Comparison of ENCODE assay signal across 18 cellular contexts in the genomic region with DNA sequence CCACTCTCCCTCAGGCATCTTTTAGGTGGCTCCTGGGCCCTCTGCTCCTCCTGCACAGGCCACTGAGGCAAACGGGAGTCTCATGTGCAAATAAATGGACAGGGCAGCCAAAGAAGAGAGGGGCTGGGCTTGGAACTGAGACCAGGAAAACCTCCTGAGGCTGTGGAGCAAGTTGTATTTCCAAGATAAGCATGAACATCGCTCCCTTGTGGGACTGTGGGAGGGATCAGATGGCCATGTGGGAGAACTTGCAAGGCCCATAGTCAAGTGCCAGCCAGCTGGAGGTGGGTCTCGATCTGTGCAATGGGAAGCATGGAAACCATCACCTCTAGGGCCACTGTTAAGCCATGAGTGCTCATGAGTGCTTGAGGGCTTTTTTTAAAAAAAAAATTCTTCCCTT. TPM values are rescaled to one million over a fixed set of nuclear protein-coding genes. Genes with fewer than 3 reads are reported as not detected.
A peak's percentile ranks its signal among the peaks of the same experiment; 100 is the strongest.
DNase-seq lines count a peak whose midpoint lies in the region; ATAC-seq, FAIRE-seq and TF ChIP-seq lines count a peak whose summit lies in the region.
"Had no signal": no experiment of that assay in that cellular context is flagged by ENCODE, and none has a peak within 500 bp of the region (broad histone marks: within the 10 kb centered on the region; RNA-seq: fewer than 3 reads in every experiment).

No MANE protein-coding gene starts in this region.

- no peak overlapping the region for H3K14ac ChIP-seq in H1 (ENCODE audit: insufficient read length)

- H2BK120ac ChIP-seq in H1 (replicated peaks; ENCODE audit: low read depth, low read length), result no peak overlapping the region

- H4K5ac ChIP-seq in H1 (ENCODE audit: insufficient read length, low read depth, low read length), result no peak overlapping the region

- no peak overlapping the region for H4K91ac ChIP-seq in H1 (replicated peaks; ENCODE audit: insufficient read length, low read length)

- TF ChIP-seq EP300 in H1 (IDR thresholded peaks at IDR 0.05; ENCODE audit: borderline replicate concordance in 1 of 2, low read depth in 2 of 2, low read length in 2 of 2), result no peak

- no peak overlapping the region for H3K56ac ChIP-seq in H1 (replicated peaks; ENCODE audit: insufficient read length, low read depth, low read length)

- TF ChIP-seq CTCF in right atrium auricular region (IDR thresholded peaks at IDR 0.05) (no peak), OCI-LY1 (IDR thresholded peaks at IDR 0.05; ENCODE audit: low read length) (no peak), H1 (IDR thresholded peaks at IDR 0.05; ENCODE audit: control extremely low read depth in 1 of 3, insufficient read depth in 1 of 3, low read depth in 1 of 3, low read length in 3 of 3) (no peak), prostate gland (IDR thresholded peaks at IDR 0.05) (no peak), PC-9 (conservative IDR thresholded peaks at IDR 0.05) (no peak)

- no peak overlapping the region for H3K18ac ChIP-seq in H1 (ENCODE audit: extremely low read depth, low read length)

- peaks cover 45% of the 10 kb centered on the region for H3K79me1 ChIP-seq in H1 (ENCODE audit: low read depth, low read length)

- no peak overlapping the region for H2BK20ac ChIP-seq in H1 (ENCODE audit: low read length)

- H3F3A ChIP-seq in OCI-LY1 (ENCODE audit: insufficient read depth, low read length), result no peaks in the 10 kb centered on the region
- no peaks in the 10 kb centered on the region for H3F3A ChIP-seq in PC-9 (ENCODE audit: insufficient read depth, low read depth)

- H3K79me2 ChIP-seq in OCI-LY1 (ENCODE audit: insufficient read depth, low read length) (peaks cover 84% of the 10 kb centered on the region), H1 (ENCODE audit: control insufficient read depth in 1 of 2, insufficient read depth in 2 of 2, low read length in 2 of 2) (peaks cover 0 to 84% of the 10 kb centered on the region in 2 experiments; a peak in 2 of 4 replicates), PC-9 (ENCODE audit: low read depth) (peaks cover 96% of the 10 kb centered on the region)

- H3K23ac ChIP-seq in H1 (ENCODE audit: insufficient read length), result no peak overlapping the region

- H3K9me3 ChIP-seq in right atrium auricular region (no peaks in the 10 kb centered on the region), OCI-LY1 (ENCODE audit: low read length) (no peaks in the 10 kb centered on the region), H1 (ENCODE audit: insufficient read depth in 2 of 2, low read depth in 1 of 2, low read length in 1 of 2) (no peaks in the 10 kb centered on the region), prostate gland (no peaks in the 10 kb centered on the region), PC-9 (ENCODE audit: insufficient read depth, low read depth) (no peaks in the 10 kb centered on the region)
- H3K9me3 ChIP-seq: Caco-2, HAP-1 had no signal

- H3K9me2 ChIP-seq in OCI-LY1 (ENCODE audit: low read depth, low read length) (no peaks in the 10 kb centered on the region), PC-9 (ENCODE audit: insufficient read depth) (no peaks in the 10 kb centered on the region)

- H3K27ac ChIP-seq in right atrium auricular region (no peak overlapping the region), OCI-LY1 (ENCODE audit: low read depth, low read length, poor library complexity, severe bottlenecking) (peak overlapping the region; percentile 10), H1 (ENCODE audit: low read depth, low read length) (no peak overlapping the region), prostate gland (peak overlapping the region in 1 of 2 donors; percentile 12), PC-9 (no peak overlapping the region)
- H3K27ac ChIP-seq: 22Rv1 had no signal

- ATAC-seq in Right ventricle myocardium inferior (no peak), HG03159 (IDR thresholded peaks at IDR 0.05; ENCODE audit: unreplicated experiment) (no peak)

- no peak overlapping the region; the same call in 1 of the 2 replicates for H3K9ac ChIP-seq in OCI-LY1 (ENCODE audit: low read length)
- H3K9ac ChIP-seq in H1 (replicated peaks in 1 of 4; ENCODE audit: extremely low read depth in 1 of 4, low read depth in 3 of 4, low read length in 3 of 4), result no peak overlapping the region

- H3K4ac ChIP-seq in H1 (replicated peaks; ENCODE audit: insufficient read length, low read depth, low read length), result no peak overlapping the region

- TF ChIP-seq RAD21 in H1 (IDR thresholded peaks at IDR 0.05 in 1 of 2, conservative IDR thresholded peaks at IDR 0.05 in 1 of 2; ENCODE audit: low read depth in 2 of 2, low read length in 2 of 2), result no peak

- TF ChIP-seq POLR2A in H1 (IDR thresholded peaks at IDR 0.05; ENCODE audit: control extremely low read depth in 1 of 2, low read depth in 2 of 2, low read length in 2 of 2), result no peak
- no peak for TF ChIP-seq POLR2A in prostate gland (IDR thresholded peaks at IDR 0.05)

- CTCF ChIA-PET in H1 (lab: Charles Lee; ENCODE audit: partially characterized antibody) (interaction anchor here (1.1 to 1.6 kb wide), 2 partner anchors 9 to 15 kb away, joined by 3 to 4 read pairs; no protein-coding TSS in a partner anchor), PC-9 (lab: Charles Lee) (no interaction called here)

- no peaks in the 10 kb centered on the region for H3K27me3 ChIP-seq in right atrium auricular region
- no peaks in the 10 kb centered on the region for H3K27me3 ChIP-seq in OCI-LY1 (ENCODE audit: insufficient read depth, low read length)
- H3K27me3 ChIP-seq in H1 (replicated peaks in 1 of 4; ENCODE audit: control insufficient read depth in 3 of 4, extremely low read depth in 1 of 4, insufficient read depth in 3 of 4, low read length in 3 of 4), result no peaks in the 10 kb centered on the region
- H3K27me3 ChIP-seq in prostate gland (replicated peaks; ENCODE audit: insufficient read depth), result no peaks in the 10 kb centered on the region
- H3K27me3 ChIP-seq in PC-9 (ENCODE audit: insufficient read depth, low read depth), result no peaks in the 10 kb centered on the region

- H2BK5ac ChIP-seq in H1 (ENCODE audit: low read depth, low read length), result no peak overlapping the region

- no peaks in the 10 kb centered on the region for H3K23me2 ChIP-seq in H1 (ENCODE audit: low read depth, low read length)

- peak overlapping the region; percentile 53; the same call in 1 of the 2 replicates for H4K8ac ChIP-seq in H1 (ENCODE audit: extremely low read depth, insufficient read depth, low read length)

- H2BK15ac ChIP-seq in H1 (ENCODE audit: low read length), result no peak overlapping the region

- intact Hi-C loops in Right ventricle myocardium inferior (cut with DNase I) (no loop called here), prostate gland (cut with DNase I) (no loop called here), PC-9 (cut with micrococcal nuclease; ENCODE audit: unreplicated experiment) (no loop called here)

- H2AK5ac ChIP-seq in H1 (ENCODE audit: low read depth, low read length), result no peak overlapping the region

- no peaks in the 10 kb centered on the region for H3K36me3 ChIP-seq in right atrium auricular region
- peaks cover 8% of the 10 kb centered on the region; the same call in 1 of the 2 replicates for H3K36me3 ChIP-seq in OCI-LY1 (ENCODE audit: insufficient read depth, low read length)
- H3K36me3 ChIP-seq in H1 (ENCODE audit: control insufficient read depth in 2 of 4, insufficient read depth in 4 of 4, low read length in 3 of 4), result no peaks in the 10 kb centered on the region
- H3K36me3 ChIP-seq in prostate gland, result no peaks in the 10 kb centered on the region
- no peaks in the 10 kb centered on the region for H3K36me3 ChIP-seq in PC-9 (ENCODE audit: low read depth)
- H3K36me3 ChIP-seq: HAP-1 had no signal

- no peak overlapping the region for H2AFZ ChIP-seq in OCI-LY1 (ENCODE audit: low read length)
- no peak overlapping the region for H2AFZ ChIP-seq in H1 (ENCODE audit: low read length)
- no peak overlapping the region for H2AFZ ChIP-seq in PC-9

- BruUV-seq in PC-9 (replicated peaks; lab: Mats Ljungman, UMichigan), result no TSS peak

- H3K4me1 ChIP-seq in right atrium auricular region (peaks cover 0 to 75% of the 10 kb centered on the region in 2 donors), OCI-LY1 (ENCODE audit: insufficient read depth, low read length, severe bottlenecking) (peaks cover 85% of the 10 kb centered on the region), H1 (replicated peaks in 1 of 4; ENCODE audit: control insufficient read depth in 3 of 4, insufficient read depth in 4 of 4, low read length in 3 of 4) (no peaks in the 10 kb centered on the region), prostate gland (replicated peaks) (peaks cover 16% of the 10 kb centered on the region), PC-9 (replicated peaks; ENCODE audit: insufficient read depth) (no peaks in the 10 kb centered on the region)
- H3K4me1 ChIP-seq: Caco-2, HAP-1 had no signal

- H3K4me3 ChIP-seq in right atrium auricular region, result no peak overlapping the region
- no peak overlapping the region for H3K4me3 ChIP-seq in OCI-LY1 (ENCODE audit: low read depth, low read length, poor library complexity, severe bottlenecking)
- H3K4me3 ChIP-seq in H1 (ENCODE audit: extremely low read depth in 1 of 4, insufficient read depth in 2 of 4, low read depth in 3 of 4, low read length in 4 of 4), result no peak overlapping the region
- H3K4me3 ChIP-seq in prostate gland, result no peak overlapping the region
- H3K4me3 ChIP-seq in PC-9, result no peak overlapping the region
- H3K4me3 ChIP-seq: HAP-1 had no signal

- H3K4me2 ChIP-seq in OCI-LY1 (ENCODE audit: low read length), result no peak overlapping the region; the same call in 1 of the 2 replicates
- H3K4me2 ChIP-seq in H1 (ENCODE audit: insufficient read depth in 1 of 2, low read depth in 2 of 2, low read length in 2 of 2), result no peak overlapping the region
- H3K4me2 ChIP-seq in PC-9, result no peak overlapping the region

- POLR2A ChIA-PET in H1 (lab: Charles Lee; ENCODE audit: partially characterized antibody), result interaction anchor here (1.0 kb wide), 1 partner anchor 58 kb away, joined by 3 read pairs; the partner anchor contains the start of gene TMEM38A
- POLR2A ChIA-PET in PC-9 (lab: Charles Lee; ENCODE audit: unreplicated experiment), result no interaction called here

- no peak overlapping the region for H2BK12ac ChIP-seq in H1 (ENCODE audit: low read depth, low read length)

- DNase-seq in Right ventricle myocardium inferior (ENCODE audit: missing footprints) (peak; percentile 37), right atrium auricular region (ENCODE audit: low spot score) (no peak), H1 (ENCODE audit: low read depth in 1 of 2, low spot score in 2 of 2) (no peak), prostate gland (ENCODE audit: low spot score) (peak; percentile 51), PC-9 (no peak)
- no peak for DNase-seq in stimulated activated CD4-positive, alpha-beta T cell treated with anti-CD3 and anti-CD28 coated beads, Interleukin-4, amount 100 ng/mL, for 4 hours
- DNase-seq: Caco-2; CD8-positive, alpha-beta memory T cell; DND-41; GDM1; GOT3; HFFc6 had no signal

- no peaks in the 10 kb centered on the region for H4K20me1 ChIP-seq in OCI-LY1 (ENCODE audit: insufficient read depth, low read length)
- H4K20me1 ChIP-seq in H1 (replicated peaks in 1 of 2; ENCODE audit: control insufficient read depth in 1 of 2, insufficient read depth in 2 of 2, low read length in 2 of 2), result peaks cover 11 to 40% of the 10 kb centered on the region in 2 experiments
- peaks cover 93% of the 10 kb centered on the region for H4K20me1 ChIP-seq in PC-9 (ENCODE audit: insufficient read depth)

- FAIRE-seq in H1 (lab: Jason Lieb, UNC), result no peak
- FAIRE-seq: GM12892, HTR-8/SVneo had no signal

- 95% methylated on average over 3 of the region's 3 CpGs; no CpG with 5 or more reads in 1 of the 2 experiments for WGBS in H1 (ENCODE audit: extremely low coverage in 1 of 2, insufficient coverage in 1 of 2, insufficient read length in 1 of 2, insufficient replicate concordance in 2 of 2, low coverage in 1 of 2, low lambda C conversion rate in 2 of 2, missing lambda C conversion rate in 1 of 2), 2 experiments
- WGBS in prostate gland, result 39% methylated on average over 3 of the region's 3 CpGs

RNA-seq across cellular contexts. Expression of gene MED26, which starts 24.9 kb away (rescaled TPM):
- total RNA-seq in Right ventricle myocardium inferior (6.1 TPM), right atrium auricular region (1 to 10 TPM; 5.2 to 5.9 TPM), prostate gland (10 to 100 TPM; 13.5 to 29.9 TPM), PC-9 (2021) (11.9 and 13.0 TPM in 2 replicates)
- total RNA-seq in H1 (2021; fragmentation: NEBNext Ultra II Directional; extraction: Animal tissue kit (Norgen Biotek cat#: 25700)), result 10.7 and 12.3 TPM in 2 replicates
- polyA plus RNA-seq in H1 (2011; rRNA removed), result 5.3 and 6.2 TPM in 2 replicates
- polyA plus RNA-seq in H1 (2011; cell fraction: cytosol; rRNA removed), result 5.3 TPM
- polyA plus RNA-seq in H1 (2011; cell fraction: nucleus; rRNA removed), result 7.5 TPM
- 5.9 to 7.5 TPM (median 7.2 TPM) in 4 replicates for polyA plus RNA-seq in H1 (2012, experiment 1 of 2)
- 6.3 TPM for polyA plus RNA-seq in H1 (2012, experiment 2 of 2)
- 7.3 TPM for polyA plus RNA-seq in H1 (2013, experiment 1 of 2)
- polyA plus RNA-seq in H1 (2013, experiment 2 of 2), result 6.5 TPM
- 6.0 and 8.6 TPM in 2 replicates for polyA minus RNA-seq in H1 (2011; rRNA and poly(A)+ RNA removed)
- polyA minus RNA-seq in H1 (2011; cell fraction: cytosol; rRNA and poly(A)+ RNA removed), result 11.6 TPM
- polyA minus RNA-seq in H1 (2011; cell fraction: nucleus; rRNA and poly(A)+ RNA removed), result 15.5 TPM

RNA-seq across cellular contexts. Expression of gene SLC35E1, which starts 30.9 kb away (rescaled TPM):
- total RNA-seq in Right ventricle myocardium inferior (23.5 TPM), right atrium auricular region (10 to 100 TPM; 27.5 to 34.9 TPM), prostate gland (10 to 100 TPM; 42.0 to 69.1 TPM), PC-9 (2021) (61.0 and 65.3 TPM in 2 replicates)
- 26.0 and 28.5 TPM in 2 replicates for total RNA-seq in H1 (2021; fragmentation: NEBNext Ultra II Directional; extraction: Animal tissue kit (Norgen Biotek cat#: 25700))
- polyA plus RNA-seq in H1 (2011; rRNA removed), result 31.2 and 31.9 TPM in 2 replicates
- 19.0 TPM for polyA plus RNA-seq in H1 (2011; cell fraction: cytosol; rRNA removed)
- polyA plus RNA-seq in H1 (2011; cell fraction: nucleus; rRNA removed), result 47.0 TPM
- 17.7 to 21.3 TPM (median 20.5 TPM) in 4 replicates for polyA plus RNA-seq in H1 (2012, experiment 1 of 2)
- polyA plus RNA-seq in H1 (2012, experiment 2 of 2), result 15.8 TPM
- 36.8 TPM for polyA plus RNA-seq in H1 (2013, experiment 1 of 2)
- polyA plus RNA-seq in H1 (2013, experiment 2 of 2), result 43.2 TPM
- polyA minus RNA-seq in H1 (2011; rRNA and poly(A)+ RNA removed), result 52.9 and 53.8 TPM in 2 replicates
- 20.4 TPM for polyA minus RNA-seq in H1 (2011; cell fraction: cytosol; rRNA and poly(A)+ RNA removed)
- polyA minus RNA-seq in H1 (2011; cell fraction: nucleus; rRNA and poly(A)+ RNA removed), result 24.4 TPM

RNA-seq across cellular contexts. Expression of gene SMIM7, which starts 56.9 kb away (rescaled TPM):
- total RNA-seq in Right ventricle myocardium inferior (30.8 TPM), right atrium auricular region (10 to 100 TPM; 50.9 to 56.7 TPM), prostate gland (100 to 1,000 TPM; 146 to 171 TPM), PC-9 (2021) (69.7 and 72.9 TPM in 2 replicates)
- 67.5 and 69.9 TPM in 2 replicates for total RNA-seq in H1 (2021; fragmentation: NEBNext Ultra II Directional; extraction: Animal tissue kit (Norgen Biotek cat#: 25700))
- 51.7 and 55.5 TPM in 2 replicates for polyA plus RNA-seq in H1 (2011; rRNA removed)
- 66.2 TPM for polyA plus RNA-seq in H1 (2011; cell fraction: cytosol; rRNA removed)
- 45.6 TPM for polyA plus RNA-seq in H1 (2011; cell fraction: nucleus; rRNA removed)
- 47.9 to 58.5 TPM (median 57.2 TPM) in 4 replicates for polyA plus RNA-seq in H1 (2012, experiment 1 of 2)
- 40.2 TPM for polyA plus RNA-seq in H1 (2012, experiment 2 of 2)
- polyA plus RNA-seq in H1 (2013, experiment 1 of 2), result 64.7 TPM
- 70.1 TPM for polyA plus RNA-seq in H1 (2013, experiment 2 of 2)
- 52.4 and 54.7 TPM in 2 replicates for polyA minus RNA-seq in H1 (2011; rRNA and poly(A)+ RNA removed)
- polyA minus RNA-seq in H1 (2011; cell fraction: cytosol; rRNA and poly(A)+ RNA removed), result 32.8 TPM
- 52.3 TPM for polyA minus RNA-seq in H1 (2011; cell fraction: nucleus; rRNA and poly(A)+ RNA removed)

RNA-seq across cellular contexts. Expression of gene TMEM38A, which starts 57.8 kb away (rescaled TPM):
- total RNA-seq in Right ventricle myocardium inferior, result 42.7 TPM
- total RNA-seq in right atrium auricular region, result 10 to 100 TPM; 12.1 to 14.5 TPM
- total RNA-seq in H1 (2021; fragmentation: NEBNext Ultra II Directional; extraction: Animal tissue kit (Norgen Biotek cat#: 25700)), result 8.9 and 9.8 TPM in 2 replicates
- 9.2 and 11.2 TPM in 2 replicates for polyA plus RNA-seq in H1 (2011; rRNA removed)
- 10.5 TPM for polyA plus RNA-seq in H1 (2011; cell fraction: cytosol; rRNA removed)
- polyA plus RNA-seq in H1 (2011; cell fraction: nucleus; rRNA removed), result 8.5 TPM
- polyA plus RNA-seq in H1 (2012, experiment 1 of 2), result 10.0 to 12.3 TPM (median 11.0 TPM) in 4 replicates
- polyA plus RNA-seq in H1 (2012, experiment 2 of 2), result 9.7 TPM
- polyA plus RNA-seq in H1 (2013, experiment 1 of 2), result 7.2 TPM
- 8.9 TPM for polyA plus RNA-seq in H1 (2013, experiment 2 of 2)
- polyA minus RNA-seq in H1 (2011; rRNA and poly(A)+ RNA removed), result 15.5 and 16.6 TPM in 2 replicates
- polyA minus RNA-seq in H1 (2011; cell fraction: cytosol; rRNA and poly(A)+ RNA removed), result 7.1 TPM
- 7.3 TPM for polyA minus RNA-seq in H1 (2011; cell fraction: nucleus; rRNA and poly(A)+ RNA removed)
- total RNA-seq in prostate gland, result 10 to 100 TPM; 11.7 to 20.6 TPM
- 14.2 and 16.0 TPM in 2 replicates for total RNA-seq in PC-9 (2021)
- polyA plus RNA-seq: CD8-positive, alpha-beta memory T cell had no signal

Comparison
In these comparisons a context has a peak if more than half of its experiments do, and no peak if none do; other contexts are left out.
1. DNase-seq: peak in Right ventricle myocardium inferior (single experiment) and prostate gland (single experiment); none in right atrium auricular region (single experiment), H1 (0 of 2), PC-9 (0 of 2) and stimulated activated CD4-positive, alpha-beta T cell treated with anti-CD3 and anti-CD28 coated beads, Interleukin-4, amount 100 ng/mL, for 4 hours (0 of 2).